33 cellular contexts compared by ENCODE assay signal in the genomic region with DNA sequence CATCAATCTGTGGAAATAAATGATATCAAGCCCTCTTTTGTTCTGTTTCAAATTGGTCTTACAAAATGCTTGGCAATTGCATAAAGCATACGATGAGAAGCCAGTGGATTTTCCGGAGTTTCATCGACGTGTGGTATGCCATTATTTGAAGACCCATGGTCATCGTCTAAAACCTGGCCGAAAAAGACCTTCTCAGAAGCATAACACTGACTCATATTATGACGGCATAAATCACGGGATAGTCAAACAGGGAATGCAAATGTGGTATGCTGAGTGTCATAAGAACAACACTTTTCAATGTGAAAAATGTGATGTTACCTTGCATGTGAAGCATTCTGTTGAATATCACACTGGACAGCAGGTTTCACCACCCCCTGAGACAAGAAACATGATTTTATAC.
"Had no signal": no experiment of that assay in that cellular context is flagged by ENCODE, and none has a peak within 500 bp of the region (broad histone marks: within the 10 kb centered on the region; RNA-seq: fewer than 3 reads in every experiment).

No MANE protein-coding gene starts in this region.

- H3K36me3 Mint-ChIP-seq: activated CD4-positive, alpha-beta memory T cell treated with anti-CD3 and anti-CD28 coated beads for 36 hours; activated naive CD8-positive, alpha-beta T cell; brain; T-cell had no signal

- H3K27ac Mint-ChIP-seq: activated CD4-positive, alpha-beta memory T cell treated with anti-CD3 and anti-CD28 coated beads for 36 hours; activated CD4-positive, alpha-beta T cell treated with anti-CD3 and anti-CD28 coated beads, Interleukin-2, amount 10 ng/mL, durations not matched to agents 7 days and 5 days; activated naive CD8-positive, alpha-beta T cell; brain; T-cell had no signal

- H3K4me2 ChIP-seq: KMS-11 had no signal

- H3K27me3 Mint-ChIP-seq: activated CD4-positive, alpha-beta memory T cell treated with anti-CD3 and anti-CD28 coated beads for 36 hours; activated CD4-positive, alpha-beta T cell treated with anti-CD3 and anti-CD28 coated beads, Interleukin-2, amount 10 ng/mL, durations not matched to agents 7 days and 5 days; activated naive CD8-positive, alpha-beta T cell; brain; T-cell had no signal

- H3K9me3 ChIP-seq: MG63, SJSA1 had no signal

- H3K4me3 ChIP-seq: cardiac muscle cell, MG63, Peyer's patch, SJSA1 had no signal

- DNase-seq: activated CD4-positive, alpha-beta memory T cell treated with anti-CD3 and anti-CD28 coated beads for 36 hours; activated CD4-positive, alpha-beta T cell treated with anti-CD3 and anti-CD28 coated beads, Interleukin-2, amount 10 ng/mL, durations not matched to agents 7 days and 5 days; activated CD4-positive, CD25-positive, alpha-beta regulatory T cell; activated CD8-positive, alpha-beta memory T cell treated with anti-CD3 and anti-CD28 coated beads for 24 hours; activated effector memory CD4-positive, alpha-beta T cell treated with anti-CD3 and anti-CD28 coated beads, Interleukin-2, amount 50 U/mL, for 16 hours; activated naive CD4-positive, alpha-beta T cell treated with Interleukin-2 at 50 U/mL for 16 hours; activated T-cell treated with anti-CD3 and anti-CD28 coated beads, Interleukin-2, amount 50 U/mL, for 4 hours; aorta; cerebellar nuclear complex; MG63; MV-4-11; NCI-H1092 treated with DMSO at 0.1 percent for 48 hours; NCI-H1417 treated with DMSO at 0.1 percent for 48 hours; NCI-H1694; NCI-H2029; NCI-H2107; NCI-H345; NCI-H510A; NCI-H526 treated with DMSO at 0.1 percent for 48 hours; NK-92 treated with Interleukin-12 subunit alpha and Interleukin-12 subunit beta, amount 100 ng/mL, for 24 hours; Peyer's patch; SHP77; T-cell; T-helper 2 cell; T1000 had no signal

- ATAC-seq: activated T-cell treated with anti-CD3 and anti-CD28 coated beads, Interleukin-2, amount 50 U/mL, for 4 hours; T-cell had no signal

- H3K27ac ChIP-seq: cardiac muscle cell, KMS-11, Peyer's patch, SJSA1, VCaP had no signal

- H3K9ac ChIP-seq: KMS-11 had no signal

- H3K4me1 Mint-ChIP-seq: activated CD4-positive, alpha-beta T cell treated with anti-CD3 and anti-CD28 coated beads, Interleukin-2, amount 10 ng/mL, durations not matched to agents 7 days and 5 days; brain; T-cell had no signal

- H3K27me3 ChIP-seq: cardiac muscle cell, MG63, Peyer's patch, SJSA1 had no signal

- FAIRE-seq: colon, TTC549 had no signal

- H3K36me3 ChIP-seq: cardiac muscle cell, MG63, Peyer's patch, SJSA1 had no signal

- H3K4me3 Mint-ChIP-seq: activated CD4-positive, alpha-beta memory T cell treated with anti-CD3 and anti-CD28 coated beads for 36 hours; activated CD4-positive, alpha-beta T cell treated with anti-CD3 and anti-CD28 coated beads, Interleukin-2, amount 10 ng/mL, durations not matched to agents 7 days and 5 days; activated naive CD8-positive, alpha-beta T cell; activated T-cell treated with anti-CD3 and anti-CD28 coated beads, Interleukin-2, amount 50 U/mL, for 4 hours; brain; T-cell had no signal

- H3K4me1 ChIP-seq: Peyer's patch, SJSA1 had no signal
